In genomic region chr4:180640193-180640592, GRCh38 we compare ENCODE assay signal across 1 cellular context.
A peak's percentile ranks its signal among the peaks of the same experiment; 100 is the strongest.
TF ChIP-seq lines count a peak whose summit lies in the region.

No MANE protein-coding gene starts in this region.

TF ChIP-seq in H1, 55 proteins besides CTCF, POLR2A, EP300 and RAD21 (continued from another document):
- no peak for TF ChIP-seq MAX (IDR thresholded peaks at IDR 0.05)
- peak; percentile 80 for TF ChIP-seq NANOG (IDR thresholded peaks at IDR 0.05; ENCODE audit: insufficient read depth, low read depth, low read length, poor library complexity, severe bottlenecking)
- TF ChIP-seq POU5F1 (IDR thresholded peaks at IDR 0.05; ENCODE audit: low read depth, low read length) = 0 out of 2 replicates have a peak, but pooled peaks have one; percentile 60
- TF ChIP-seq KDM1A (IDR thresholded peaks at IDR 0.05; ENCODE audit: borderline replicate concordance, low read length) = no peak
- no peak for TF ChIP-seq RXRA (IDR thresholded peaks at IDR 0.05; ENCODE audit: insufficient read depth, low read depth, low read length)
- TF ChIP-seq POLR2AphosphoS5 (IDR thresholded peaks at IDR 0.05; ENCODE audit: low read depth, low read length) = no peak
- no peak for TF ChIP-seq USF2 (IDR thresholded peaks at IDR 0.05; ENCODE audit: low read length)
- TF ChIP-seq SP1 (IDR thresholded peaks at IDR 0.05; ENCODE audit: low read depth, low read length) = no peak
- no peak for TF ChIP-seq KDM4A (IDR thresholded peaks at IDR 0.05; ENCODE audit: low read depth, low read length, severe bottlenecking)
- no peak for TF ChIP-seq EZH2 (IDR thresholded peaks at IDR 0.05; ENCODE audit: low read depth, low read length, severe bottlenecking)
- no peak for TF ChIP-seq CTBP2 (IDR thresholded peaks at IDR 0.05; ENCODE audit: borderline replicate concordance, insufficient read depth, insufficient read length, low read length)
